In the genomic region with DNA sequence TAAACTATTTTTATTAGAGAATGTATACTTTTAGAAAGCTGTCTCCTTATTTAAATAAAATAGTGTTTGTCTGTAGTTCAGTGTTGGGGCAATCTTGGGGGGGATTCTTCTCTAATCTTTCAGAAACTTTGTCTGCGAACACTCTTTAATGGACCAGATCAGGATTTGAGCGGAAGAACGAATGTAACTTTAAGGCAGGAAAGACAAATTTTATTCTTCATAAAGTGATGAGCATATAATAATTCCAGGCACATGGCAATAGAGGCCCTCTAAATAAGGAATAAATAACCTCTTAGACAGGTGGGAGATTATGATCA, we compare ENCODE assay signal across 1 cellular context.
TF ChIP-seq lines count a peak whose summit lies in the region.

No MANE protein-coding gene starts in this region.

TF ChIP-seq in K562, 482 proteins besides CTCF, POLR2A, EP300 and RAD21 (continued from another document and continues in another):
- TF ChIP-seq MYNN (IDR thresholded peaks at IDR 0.05): no peak; the same call in 1 of the 2 replicates
- TF ChIP-seq MYNN (CRISPR knock-in tag; IDR thresholded peaks at IDR 0.05): no peak
- no peak for TF ChIP-seq ZSCAN29 (IDR thresholded peaks at IDR 0.05)
- TF ChIP-seq NCOR1 (IDR thresholded peaks at IDR 0.05): no peak; the same call in 1 of the 2 replicates
- no peak for TF ChIP-seq SIN3B (IDR thresholded peaks at IDR 0.05; ENCODE audit: low read depth)
- no peak for TF ChIP-seq ZNF644 (tag; IDR thresholded peaks at IDR 0.05; ENCODE audit: low read depth)
- TF ChIP-seq MED1 (CRISPR knock-in tag; IDR thresholded peaks at IDR 0.05; ENCODE audit: borderline replicate concordance): no peak
- TF ChIP-seq ZNF282 (CRISPR knock-in tag; IDR thresholded peaks at IDR 0.05): no peak
- no peak for TF ChIP-seq MECOM (CRISPR knock-in tag; IDR thresholded peaks at IDR 0.05)
- TF ChIP-seq ZNF23 (CRISPR knock-in tag; IDR thresholded peaks at IDR 0.05): no peak
- TF ChIP-seq, protein P1, sequence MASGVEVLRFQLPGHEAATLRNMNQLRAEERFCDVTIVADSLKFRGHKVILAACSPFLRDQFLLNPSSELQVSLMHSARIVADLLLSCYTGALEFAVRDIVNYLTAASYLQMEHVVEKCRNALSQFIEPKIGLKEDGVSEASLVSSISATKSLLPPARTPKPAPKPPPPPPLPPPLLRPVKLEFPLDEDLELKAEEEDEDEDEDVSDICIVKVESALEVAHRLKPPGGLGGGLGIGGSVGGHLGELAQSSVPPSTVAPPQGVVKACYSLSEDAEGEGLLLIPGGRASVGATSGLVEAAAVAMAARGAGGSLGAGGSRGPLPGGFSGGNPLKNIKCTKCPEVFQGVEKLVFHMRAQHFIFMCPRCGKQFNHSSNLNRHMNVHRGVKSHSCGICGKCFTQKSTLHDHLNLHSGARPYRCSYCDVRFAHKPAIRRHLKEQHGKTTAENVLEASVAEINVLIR (CRISPR knock-in tag; IDR thresholded peaks at IDR 0.05): no peak
- 0 out of 2 replicates have a peak, but pooled peaks have one; percentile 19 for TF ChIP-seq NCOA6 (IDR thresholded peaks at IDR 0.05)
- no peak for TF ChIP-seq GATAD2A (IDR thresholded peaks at IDR 0.05)
- TF ChIP-seq, protein P2, sequence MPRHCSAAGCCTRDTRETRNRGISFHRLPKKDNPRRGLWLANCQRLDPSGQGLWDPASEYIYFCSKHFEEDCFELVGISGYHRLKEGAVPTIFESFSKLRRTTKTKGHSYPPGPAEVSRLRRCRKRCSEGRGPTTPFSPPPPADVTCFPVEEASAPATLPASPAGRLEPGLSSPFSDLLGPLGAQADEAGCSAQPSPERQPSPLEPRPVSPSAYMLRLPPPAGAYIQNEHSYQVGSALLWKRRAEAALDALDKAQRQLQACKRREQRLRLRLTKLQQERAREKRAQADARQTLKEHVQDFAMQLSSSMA (CRISPR knock-in tag; IDR thresholded peaks at IDR 0.05): no peak
- TF ChIP-seq KHSRP (IDR thresholded peaks at IDR 0.05): peak; percentile 73
- no peak for TF ChIP-seq PYGO2 (tag; IDR thresholded peaks at IDR 0.05)
- no peak for TF ChIP-seq ARHGAP35 (IDR thresholded peaks at IDR 0.05; ENCODE audit: partially characterized antibody)
- TF ChIP-seq POLR2G (IDR thresholded peaks at IDR 0.05; ENCODE audit: low read depth, low read length): peak; percentile 67
- TF ChIP-seq, protein P3, sequence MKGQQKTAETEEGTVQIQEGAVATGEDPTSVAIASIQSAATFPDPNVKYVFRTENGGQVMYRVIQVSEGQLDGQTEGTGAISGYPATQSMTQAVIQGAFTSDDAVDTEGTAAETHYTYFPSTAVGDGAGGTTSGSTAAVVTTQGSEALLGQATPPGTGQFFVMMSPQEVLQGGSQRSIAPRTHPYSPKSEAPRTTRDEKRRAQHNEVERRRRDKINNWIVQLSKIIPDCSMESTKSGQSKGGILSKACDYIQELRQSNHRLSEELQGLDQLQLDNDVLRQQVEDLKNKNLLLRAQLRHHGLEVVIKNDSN (CRISPR knock-in tag; IDR thresholded peaks at IDR 0.05): no peak
- TF ChIP-seq SRSF3 (IDR thresholded peaks at IDR 0.05; ENCODE audit: insufficient read depth, low read length): no peak
- TF ChIP-seq ZNF445 (CRISPR knock-in tag; IDR thresholded peaks at IDR 0.05; ENCODE audit: low read depth): no peak
- TF ChIP-seq PHB2 (IDR thresholded peaks at IDR 0.05; ENCODE audit: low read depth): no peak
- TF ChIP-seq GABPB1 (CRISPR knock-in tag; IDR thresholded peaks at IDR 0.05): no peak
- TF ChIP-seq, protein P4, sequence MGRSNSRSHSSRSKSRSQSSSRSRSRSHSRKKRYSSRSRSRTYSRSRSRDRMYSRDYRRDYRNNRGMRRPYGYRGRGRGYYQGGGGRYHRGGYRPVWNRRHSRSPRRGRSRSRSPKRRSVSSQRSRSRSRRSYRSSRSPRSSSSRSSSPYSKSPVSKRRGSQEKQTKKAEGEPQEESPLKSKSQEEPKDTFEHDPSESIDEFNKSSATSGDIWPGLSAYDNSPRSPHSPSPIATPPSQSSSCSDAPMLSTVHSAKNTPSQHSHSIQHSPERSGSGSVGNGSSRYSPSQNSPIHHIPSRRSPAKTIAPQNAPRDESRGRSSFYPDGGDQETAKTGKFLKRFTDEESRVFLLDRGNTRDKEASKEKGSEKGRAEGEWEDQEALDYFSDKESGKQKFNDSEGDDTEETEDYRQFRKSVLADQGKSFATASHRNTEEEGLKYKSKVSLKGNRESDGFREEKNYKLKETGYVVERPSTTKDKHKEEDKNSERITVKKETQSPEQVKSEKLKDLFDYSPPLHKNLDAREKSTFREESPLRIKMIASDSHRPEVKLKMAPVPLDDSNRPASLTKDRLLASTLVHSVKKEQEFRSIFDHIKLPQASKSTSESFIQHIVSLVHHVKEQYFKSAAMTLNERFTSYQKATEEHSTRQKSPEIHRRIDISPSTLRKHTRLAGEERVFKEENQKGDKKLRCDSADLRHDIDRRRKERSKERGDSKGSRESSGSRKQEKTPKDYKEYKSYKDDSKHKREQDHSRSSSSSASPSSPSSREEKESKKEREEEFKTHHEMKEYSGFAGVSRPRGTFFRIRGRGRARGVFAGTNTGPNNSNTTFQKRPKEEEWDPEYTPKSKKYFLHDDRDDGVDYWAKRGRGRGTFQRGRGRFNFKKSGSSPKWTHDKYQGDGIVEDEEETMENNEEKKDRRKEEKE (IDR thresholded peaks at IDR 0.05; ENCODE audit: borderline replicate concordance in 1 of 2, control insufficient read depth in 1 of 2, low read depth in 2 of 2, low read length in 1 of 2): 0 out of 4 replicates have a peak, but pooled peaks of 1 of the 2 experiments have one; percentile 70
- TF ChIP-seq TRIM28 (IDR thresholded peaks at IDR 0.05): no peak
- no peak for TF ChIP-seq SP2 (IDR thresholded peaks at IDR 0.05; ENCODE audit: extremely low read depth, low read depth, low read length, poor library complexity, severe bottlenecking)
- TF ChIP-seq TEAD2 (tag; IDR thresholded peaks at IDR 0.05): no peak
- TF ChIP-seq, protein P5, sequence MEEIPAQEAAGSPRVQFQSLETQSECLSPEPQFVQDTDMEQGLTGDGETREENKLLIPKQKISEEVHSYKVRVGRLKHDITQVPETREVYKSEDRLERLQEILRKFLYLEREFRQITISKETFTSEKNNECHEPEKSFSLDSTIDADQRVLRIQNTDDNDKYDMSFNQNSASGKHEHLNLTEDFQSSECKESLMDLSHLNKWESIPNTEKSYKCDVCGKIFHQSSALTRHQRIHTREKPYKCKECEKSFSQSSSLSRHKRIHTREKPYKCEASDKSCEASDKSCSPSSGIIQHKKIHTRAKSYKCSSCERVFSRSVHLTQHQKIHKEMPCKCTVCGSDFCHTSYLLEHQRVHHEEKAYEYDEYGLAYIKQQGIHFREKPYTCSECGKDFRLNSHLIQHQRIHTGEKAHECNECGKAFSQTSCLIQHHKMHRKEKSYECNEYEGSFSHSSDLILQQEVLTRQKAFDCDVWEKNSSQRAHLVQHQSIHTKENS (CRISPR knock-in tag; IDR thresholded peaks at IDR 0.05): no peak
- TF ChIP-seq E2F3 (CRISPR knock-in tag; IDR thresholded peaks at IDR 0.05): no peak
- TF ChIP-seq JUNB (CRISPR knock-in tag; conservative IDR thresholded peaks at IDR 0.05): no peak
- TF ChIP-seq ZNF239 (CRISPR knock-in tag; IDR thresholded peaks at IDR 0.05): no peak
- no peak for TF ChIP-seq KLF13 (tag; IDR thresholded peaks at IDR 0.05; ENCODE audit: borderline replicate concordance, low read depth)
- TF ChIP-seq CCAR2 (IDR thresholded peaks at IDR 0.05; ENCODE audit: low read depth, low read length): no peak
- TF ChIP-seq, protein P6, sequence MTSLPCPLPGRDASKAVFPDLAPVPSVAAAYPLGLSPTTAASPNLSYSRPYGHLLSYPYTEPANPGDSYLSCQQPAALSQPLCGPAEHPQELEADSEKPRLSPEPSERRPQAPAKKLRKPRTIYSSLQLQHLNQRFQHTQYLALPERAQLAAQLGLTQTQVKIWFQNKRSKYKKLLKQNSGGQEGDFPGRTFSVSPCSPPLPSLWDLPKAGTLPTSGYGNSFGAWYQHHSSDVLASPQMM (CRISPR knock-in tag; IDR thresholded peaks at IDR 0.05): no peak
- TF ChIP-seq HNRNPK (IDR thresholded peaks at IDR 0.05; ENCODE audit: low read depth, low read length, poor library complexity, severe bottlenecking): peak; percentile 45
- TF ChIP-seq, protein P7, sequence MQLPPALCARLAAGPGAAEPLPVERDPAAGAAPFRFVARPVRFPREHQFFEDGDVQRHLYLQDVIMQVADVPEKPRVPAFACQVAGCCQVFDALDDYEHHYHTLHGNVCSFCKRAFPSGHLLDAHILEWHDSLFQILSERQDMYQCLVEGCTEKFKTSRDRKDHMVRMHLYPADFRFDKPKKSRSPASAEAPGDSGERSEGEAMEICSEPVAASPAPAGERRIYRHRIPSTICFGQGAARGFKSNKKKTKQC (CRISPR knock-in tag; IDR thresholded peaks at IDR 0.05): no peak
- no peak for TF ChIP-seq RBBP5 (IDR thresholded peaks at IDR 0.05; ENCODE audit: borderline replicate concordance, insufficient read depth, low read length, poor library complexity, severe bottlenecking)
- TF ChIP-seq, protein P8, sequence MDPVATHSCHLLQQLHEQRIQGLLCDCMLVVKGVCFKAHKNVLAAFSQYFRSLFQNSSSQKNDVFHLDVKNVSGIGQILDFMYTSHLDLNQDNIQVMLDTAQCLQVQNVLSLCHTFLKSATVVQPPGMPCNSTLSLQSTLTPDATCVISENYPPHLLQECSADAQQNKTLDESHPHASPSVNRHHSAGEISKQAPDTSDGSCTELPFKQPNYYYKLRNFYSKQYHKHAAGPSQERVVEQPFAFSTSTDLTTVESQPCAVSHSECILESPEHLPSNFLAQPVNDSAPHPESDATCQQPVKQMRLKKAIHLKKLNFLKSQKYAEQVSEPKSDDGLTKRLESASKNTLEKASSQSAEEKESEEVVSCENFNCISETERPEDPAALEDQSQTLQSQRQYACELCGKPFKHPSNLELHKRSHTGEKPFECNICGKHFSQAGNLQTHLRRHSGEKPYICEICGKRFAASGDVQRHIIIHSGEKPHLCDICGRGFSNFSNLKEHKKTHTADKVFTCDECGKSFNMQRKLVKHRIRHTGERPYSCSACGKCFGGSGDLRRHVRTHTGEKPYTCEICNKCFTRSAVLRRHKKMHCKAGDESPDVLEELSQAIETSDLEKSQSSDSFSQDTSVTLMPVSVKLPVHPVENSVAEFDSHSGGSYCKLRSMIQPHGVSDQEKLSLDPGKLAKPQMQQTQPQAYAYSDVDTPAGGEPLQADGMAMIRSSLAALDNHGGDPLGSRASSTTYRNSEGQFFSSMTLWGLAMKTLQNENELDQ (CRISPR knock-in tag; IDR thresholded peaks at IDR 0.05; ENCODE audit: borderline replicate concordance): no peak
- TF ChIP-seq MEF2A (IDR thresholded peaks at IDR 0.05; ENCODE audit: control insufficient read depth, low read depth, low read length): peak; percentile 36; the same call in 1 of the 2 replicates
- TF ChIP-seq, protein P9, sequence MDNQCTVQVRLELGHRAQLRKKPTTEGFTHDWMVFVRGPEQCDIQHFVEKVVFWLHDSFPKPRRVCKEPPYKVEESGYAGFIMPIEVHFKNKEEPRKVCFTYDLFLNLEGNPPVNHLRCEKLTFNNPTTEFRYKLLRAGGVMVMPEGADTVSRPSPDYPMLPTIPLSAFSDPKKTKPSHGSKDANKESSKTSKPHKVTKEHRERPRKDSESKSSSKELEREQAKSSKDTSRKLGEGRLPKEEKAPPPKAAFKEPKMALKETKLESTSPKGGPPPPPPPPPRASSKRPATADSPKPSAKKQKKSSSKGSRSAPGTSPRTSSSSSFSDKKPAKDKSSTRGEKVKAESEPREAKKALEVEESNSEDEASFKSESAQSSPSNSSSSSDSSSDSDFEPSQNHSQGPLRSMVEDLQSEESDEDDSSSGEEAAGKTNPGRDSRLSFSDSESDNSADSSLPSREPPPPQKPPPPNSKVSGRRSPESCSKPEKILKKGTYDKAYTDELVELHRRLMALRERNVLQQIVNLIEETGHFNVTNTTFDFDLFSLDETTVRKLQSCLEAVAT (IDR thresholded peaks at IDR 0.05): peak; percentile 13 to 73; a peak in 3 of 4 replicates
- TF ChIP-seq, protein P10, sequence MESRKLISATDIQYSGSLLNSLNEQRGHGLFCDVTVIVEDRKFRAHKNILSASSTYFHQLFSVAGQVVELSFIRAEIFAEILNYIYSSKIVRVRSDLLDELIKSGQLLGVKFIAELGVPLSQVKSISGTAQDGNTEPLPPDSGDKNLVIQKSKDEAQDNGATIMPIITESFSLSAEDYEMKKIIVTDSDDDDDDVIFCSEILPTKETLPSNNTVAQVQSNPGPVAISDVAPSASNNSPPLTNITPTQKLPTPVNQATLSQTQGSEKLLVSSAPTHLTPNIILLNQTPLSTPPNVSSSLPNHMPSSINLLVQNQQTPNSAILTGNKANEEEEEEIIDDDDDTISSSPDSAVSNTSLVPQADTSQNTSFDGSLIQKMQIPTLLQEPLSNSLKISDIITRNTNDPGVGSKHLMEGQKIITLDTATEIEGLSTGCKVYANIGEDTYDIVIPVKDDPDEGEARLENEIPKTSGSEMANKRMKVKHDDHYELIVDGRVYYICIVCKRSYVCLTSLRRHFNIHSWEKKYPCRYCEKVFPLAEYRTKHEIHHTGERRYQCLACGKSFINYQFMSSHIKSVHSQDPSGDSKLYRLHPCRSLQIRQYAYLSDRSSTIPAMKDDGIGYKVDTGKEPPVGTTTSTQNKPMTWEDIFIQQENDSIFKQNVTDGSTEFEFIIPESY (CRISPR knock-in tag; IDR thresholded peaks at IDR 0.05): 0 out of 2 replicates have a peak, but pooled peaks have one; percentile 18
- no peak for TF ChIP-seq GTF2F1 (IDR thresholded peaks at IDR 0.05; ENCODE audit: low read depth, low read length)
- TF ChIP-seq, protein P11, sequence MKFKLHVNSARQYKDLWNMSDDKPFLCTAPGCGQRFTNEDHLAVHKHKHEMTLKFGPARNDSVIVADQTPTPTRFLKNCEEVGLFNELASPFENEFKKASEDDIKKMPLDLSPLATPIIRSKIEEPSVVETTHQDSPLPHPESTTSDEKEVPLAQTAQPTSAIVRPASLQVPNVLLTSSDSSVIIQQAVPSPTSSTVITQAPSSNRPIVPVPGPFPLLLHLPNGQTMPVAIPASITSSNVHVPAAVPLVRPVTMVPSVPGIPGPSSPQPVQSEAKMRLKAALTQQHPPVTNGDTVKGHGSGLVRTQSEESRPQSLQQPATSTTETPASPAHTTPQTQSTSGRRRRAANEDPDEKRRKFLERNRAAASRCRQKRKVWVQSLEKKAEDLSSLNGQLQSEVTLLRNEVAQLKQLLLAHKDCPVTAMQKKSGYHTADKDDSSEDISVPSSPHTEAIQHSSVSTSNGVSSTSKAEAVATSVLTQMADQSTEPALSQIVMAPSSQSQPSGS (CRISPR knock-in tag; IDR thresholded peaks at IDR 0.05): no peak
- no peak for TF ChIP-seq KDM5B (IDR thresholded peaks at IDR 0.05; ENCODE audit: insufficient replicate concordance, low read depth, low read length)
- TF ChIP-seq HDAC3 (IDR thresholded peaks at IDR 0.05; ENCODE audit: borderline replicate concordance, partially characterized antibody): peak; percentile 64
- no peak for TF ChIP-seq SIX5 (IDR thresholded peaks at IDR 0.05; ENCODE audit: borderline replicate concordance in 1 of 2, insufficient read depth in 1 of 2, low read depth in 1 of 2, low read length in 2 of 2)
- no peak for TF ChIP-seq GATAD2B (IDR thresholded peaks at IDR 0.05; ENCODE audit: borderline replicate concordance)
- TF ChIP-seq HDAC1 (IDR thresholded peaks at IDR 0.05): no peak; a peak in 1 of 4 replicates
- no peak for TF ChIP-seq ZNF274 (IDR thresholded peaks at IDR 0.05; ENCODE audit: borderline replicate concordance, low read depth, low read length)
